16 cellular contexts compared by ENCODE assay signal in the genomic region with DNA sequence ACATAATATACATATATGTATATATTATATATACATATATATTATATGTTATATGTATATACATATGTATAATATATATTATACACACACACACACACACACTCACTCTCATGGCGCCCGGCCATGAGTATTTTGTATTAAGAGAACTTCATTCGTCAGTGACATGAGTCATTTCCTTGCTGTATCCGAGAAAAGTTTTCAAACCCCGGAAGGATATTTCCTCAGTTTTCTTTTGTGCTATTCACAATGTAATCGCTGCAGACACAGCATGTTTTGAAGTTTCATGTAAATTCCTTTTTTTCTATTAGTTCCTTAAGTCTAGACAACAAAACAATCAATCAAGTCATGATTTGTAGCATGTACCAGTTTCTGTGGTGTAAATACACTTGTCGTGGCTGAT. TPM values are rescaled to one million over a fixed set of nuclear protein-coding genes. Genes with fewer than 3 reads are reported as not detected.
A peak's percentile ranks its signal among the peaks of the same experiment; 100 is the strongest.
DNase-seq lines count a peak whose midpoint lies in the region; ATAC-seq and TF ChIP-seq lines count a peak whose summit lies in the region.
"Had no signal": no experiment of that assay in that cellular context is flagged by ENCODE, and none has a peak within 500 bp of the region (broad histone marks: within the 10 kb centered on the region; RNA-seq: fewer than 3 reads in every experiment).

No MANE protein-coding gene starts in this region.

- no peak overlapping the region for H3K9ac ChIP-seq in adipocyte (ENCODE audit: low read length)

- H3K4me3 ChIP-seq in adipocyte (ENCODE audit: low read length), result no peak overlapping the region
- H3K4me3 ChIP-seq: lung, prostate gland, vagina had no signal

- intact Hi-C loops in left cardiac atrium (cut with DNase I) (no loop called here), cardiac septum (cut with DNase I) (no loop called here)

- H3K9me3 Mint-ChIP-seq in stimulated activated memory B cell treated with anti-CD40 and anti-IgM and Interleukin-4, amounts not matched to agents 10 μg/mL and 1 μg/mL and 100 μg/mL, for 72 hours, result no peaks in the 10 kb centered on the region
- H3K9me3 Mint-ChIP-seq: H9; T-helper 2 cell treated with Interferon-gamma antibody and Interleukin-4, amounts not matched to agents 5 μg/mL and 100 μg/mL, for 36 hours had no signal

- peak; percentile 51 for DNase-seq in left cardiac atrium
- DNase-seq in cardiac septum (ENCODE audit: low spot score), result no peak
- DNase-seq in adipocyte (ENCODE audit: low read depth), result peak; percentile 1
- DNase-seq in glomerular endothelial cell (ENCODE audit: extremely low read depth, low read depth, low spot score), result peak; percentile 98
- DNase-seq in ureter (ENCODE audit: low spot score), result peak; percentile 15
- DNase-seq in GOT3 (lab: John Stamatoyannopoulos, UW), result no peak
- DNase-seq in GM10266 (ENCODE audit: extremely low spot score), result no peak
- DNase-seq: activated CD8-positive, alpha-beta memory T cell treated with anti-CD3 and anti-CD28 coated beads, Interleukin-2, amount 10 ng/mL, durations not matched to agents 7 days and 5 days; NCI-H748 treated with DMSO at 0.1 percent for 48 hours had no signal

- H3K9me3 ChIP-seq in adipocyte (ENCODE audit: control insufficient read depth, low read length), result no peaks in the 10 kb centered on the region
- H3K9me3 ChIP-seq: prostate gland, vagina had no signal

- peaks cover 1% of the 10 kb centered on the region for H3K27me3 Mint-ChIP-seq in stimulated activated memory B cell treated with anti-CD40 and anti-IgM and Interleukin-4, amounts not matched to agents 10 μg/mL and 1 μg/mL and 100 μg/mL, for 72 hours
- H3K27me3 Mint-ChIP-seq: activated CD8-positive, alpha-beta memory T cell treated with anti-CD3 and anti-CD28 coated beads, Interleukin-2, amount 10 ng/mL, durations not matched to agents 7 days and 5 days had no signal

- no peak for TF ChIP-seq CTCF in GM10266 (IDR thresholded peaks at IDR 0.05; ENCODE audit: control insufficient read depth, insufficient read depth, low read depth, missing control alignments)

- no peaks in the 10 kb centered on the region for H3K36me3 ChIP-seq in adipocyte (ENCODE audit: control insufficient read depth, insufficient read depth, low read length, severe bottlenecking)
- H3K36me3 ChIP-seq: vagina had no signal

- H3K4me1 ChIP-seq in adipocyte (ENCODE audit: control insufficient read depth, insufficient read depth, low read length), result peaks cover 3% of the 10 kb centered on the region
- H3K4me1 ChIP-seq: prostate gland, vagina had no signal

- ATAC-seq in left cardiac atrium, result no peak
- no peak for ATAC-seq in stimulated activated memory B cell treated with anti-CD40 and anti-IgM and Interleukin-4, amounts not matched to agents 10 μg/mL and 1 μg/mL and 100 μg/mL, for 72 hours
- ATAC-seq: activated CD8-positive, alpha-beta memory T cell treated with anti-CD3 and anti-CD28 coated beads, Interleukin-2, amount 10 ng/mL, durations not matched to agents 7 days and 5 days had no signal

- no peak overlapping the region for H3K27ac Mint-ChIP-seq in stimulated activated memory B cell treated with anti-CD40 and anti-IgM and Interleukin-4, amounts not matched to agents 10 μg/mL and 1 μg/mL and 100 μg/mL, for 72 hours
- H3K27ac Mint-ChIP-seq: activated CD8-positive, alpha-beta memory T cell treated with anti-CD3 and anti-CD28 coated beads, Interleukin-2, amount 10 ng/mL, durations not matched to agents 7 days and 5 days; H9; T-helper 2 cell treated with Interferon-gamma antibody and Interleukin-4, amounts not matched to agents 5 μg/mL and 100 μg/mL, for 36 hours had no signal

- H3K36me3 Mint-ChIP-seq in stimulated activated memory B cell treated with anti-CD40 and anti-IgM and Interleukin-4, amounts not matched to agents 10 μg/mL and 1 μg/mL and 100 μg/mL, for 72 hours, result peaks cover 49% of the 10 kb centered on the region
- H3K36me3 Mint-ChIP-seq: activated CD8-positive, alpha-beta memory T cell treated with anti-CD3 and anti-CD28 coated beads, Interleukin-2, amount 10 ng/mL, durations not matched to agents 7 days and 5 days had no signal

- no peak overlapping the region for H3K4me3 Mint-ChIP-seq in stimulated activated memory B cell treated with anti-CD40 and anti-IgM and Interleukin-4, amounts not matched to agents 10 μg/mL and 1 μg/mL and 100 μg/mL, for 72 hours
- H3K4me3 Mint-ChIP-seq: activated CD8-positive, alpha-beta memory T cell treated with anti-CD3 and anti-CD28 coated beads, Interleukin-2, amount 10 ng/mL, durations not matched to agents 7 days and 5 days; H9; T-helper 2 cell treated with Interferon-gamma antibody and Interleukin-4, amounts not matched to agents 5 μg/mL and 100 μg/mL, for 36 hours had no signal

- no peaks in the 10 kb centered on the region for H3K27me3 ChIP-seq in adipocyte (replicated peaks; ENCODE audit: control insufficient read depth, insufficient read depth, low read length)
- H3K27me3 ChIP-seq: vagina had no signal

- H3K4me1 Mint-ChIP-seq in stimulated activated memory B cell treated with anti-CD40 and anti-IgM and Interleukin-4, amounts not matched to agents 10 μg/mL and 1 μg/mL and 100 μg/mL, for 72 hours, result no peaks in the 10 kb centered on the region
- H3K4me1 Mint-ChIP-seq: activated CD8-positive, alpha-beta memory T cell treated with anti-CD3 and anti-CD28 coated beads, Interleukin-2, amount 10 ng/mL, durations not matched to agents 7 days and 5 days; H9 had no signal

RNA-seq across cellular contexts. Expression of a gene that starts 33.3 kb away (rescaled TPM):
- total RNA-seq in left cardiac atrium, result not detected
- total RNA-seq in cardiac septum, result not detected
- total RNA-seq in glomerular endothelial cell, result not detected in 2 replicates
- not detected for total RNA-seq in ureter
- total RNA-seq: activated CD8-positive, alpha-beta memory T cell treated with anti-CD3 and anti-CD28 coated beads, Interleukin-2, amount 10 ng/mL, durations not matched to agents 7 days and 5 days; epithelial cell of proximal tubule; H9; lung; prostate gland; vagina had no signal

Comparison
In these comparisons a context has a peak if more than half of its experiments do, and no peak if none do; other contexts are left out.
1. DNase-seq: peak in left cardiac atrium (single experiment), adipocyte (single experiment), glomerular endothelial cell (single experiment) and ureter (single experiment); none in cardiac septum (single experiment), GOT3 (single experiment) and GM10266 (single experiment).